In genomic region chr1:205896351-205896750, GRCh38 we compare ENCODE assay signal across 2 cellular contexts.
TF ChIP-seq lines count a peak whose summit lies in the region.

No MANE protein-coding gene starts in this region.

TF ChIP-seq in HEK293, 187 proteins besides CTCF, POLR2A, EP300 and RAD21:
- no peak for TF ChIP-seq GLIS1 (tag by site-specific recombination; IDR thresholded peaks at IDR 0.05)
- peak; percentile 82 for TF ChIP-seq ZNF366 (tag by site-specific recombination; conservative IDR thresholded peaks at IDR 0.05)
- no peak for TF ChIP-seq ZNF433 (tag by site-specific recombination; IDR thresholded peaks at IDR 0.05; ENCODE audit: low read depth)
TF ChIP-seq in HEK293: peak in this region for 1.

TF ChIP-seq in K562, 482 proteins besides CTCF, POLR2A, EP300 and RAD21:
- TF ChIP-seq SMARCA5 (IDR thresholded peaks at IDR 0.05) (no peak), PCBP2 (IDR thresholded peaks at IDR 0.05; ENCODE audit: low read depth, low read length, poor library complexity, severe bottlenecking) (peak; percentile 23)
- TF ChIP-seq, protein P1, sequence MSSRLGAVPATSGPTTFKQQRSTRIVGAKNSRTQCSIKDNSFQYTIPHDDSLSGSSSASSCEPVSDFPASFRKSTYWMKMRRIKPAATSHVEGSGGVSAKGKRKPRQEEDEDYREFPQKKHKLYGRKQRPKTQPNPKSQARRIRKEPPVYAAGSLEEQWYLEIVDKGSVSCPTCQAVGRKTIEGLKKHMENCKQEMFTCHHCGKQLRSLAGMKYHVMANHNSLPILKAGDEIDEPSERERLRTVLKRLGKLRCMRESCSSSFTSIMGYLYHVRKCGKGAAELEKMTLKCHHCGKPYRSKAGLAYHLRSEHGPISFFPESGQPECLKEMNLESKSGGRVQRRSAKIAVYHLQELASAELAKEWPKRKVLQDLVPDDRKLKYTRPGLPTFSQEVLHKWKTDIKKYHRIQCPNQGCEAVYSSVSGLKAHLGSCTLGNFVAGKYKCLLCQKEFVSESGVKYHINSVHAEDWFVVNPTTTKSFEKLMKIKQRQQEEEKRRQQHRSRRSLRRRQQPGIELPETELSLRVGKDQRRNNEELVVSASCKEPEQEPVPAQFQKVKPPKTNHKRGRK (tag; IDR thresholded peaks at IDR 0.05): peak; percentile 55; the same call in 1 of the 2 replicates
